In the genomic region with DNA sequence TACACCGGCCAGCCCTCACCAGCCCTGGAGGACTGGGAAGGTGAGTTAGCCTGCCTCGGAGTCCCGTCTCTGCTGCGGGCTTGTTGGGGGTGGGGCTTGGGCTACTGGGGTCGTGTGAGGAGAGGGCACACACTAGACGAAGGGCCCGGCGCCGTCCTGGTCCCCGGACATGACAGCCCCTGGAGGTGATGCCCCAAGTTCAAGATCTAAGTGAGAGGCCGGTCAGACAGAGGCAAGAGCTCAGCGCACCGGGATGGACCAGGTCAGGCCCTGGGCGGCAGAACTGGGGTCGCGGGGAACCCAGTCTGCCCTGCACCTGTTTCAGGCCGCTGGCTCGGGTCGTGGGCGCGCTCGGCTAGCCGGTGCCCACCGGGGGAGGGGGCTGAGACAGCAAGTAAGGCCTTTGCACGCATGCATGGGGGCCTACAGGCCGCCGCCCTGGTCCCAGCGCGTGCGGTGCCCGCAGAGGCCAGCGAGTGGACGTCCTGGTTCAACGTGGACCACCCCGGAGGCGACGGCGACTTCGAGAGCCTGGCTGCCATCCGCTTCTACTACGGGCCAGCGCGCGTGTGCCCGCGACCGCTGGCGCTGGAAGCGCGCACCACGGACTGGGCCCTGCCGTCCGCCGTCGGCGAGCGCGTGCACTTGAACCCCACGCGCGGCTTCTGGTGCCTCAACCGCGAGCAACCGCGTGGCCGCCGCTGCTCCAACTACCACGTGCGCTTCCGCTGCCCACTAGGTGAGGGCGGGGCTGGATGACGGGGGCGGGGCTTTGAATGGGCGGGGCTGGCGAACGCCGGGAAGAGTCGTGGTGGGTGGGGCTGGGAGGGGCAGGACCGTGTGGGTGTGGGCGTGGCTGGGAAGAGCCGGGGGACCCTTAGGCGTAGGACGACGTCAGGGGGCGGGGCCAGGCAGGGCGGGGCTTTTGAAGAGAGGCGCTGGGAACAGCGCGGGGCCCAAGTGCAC, we compare ENCODE assay signal across 8 cellular contexts. TPM values are rescaled to one million over a fixed set of nuclear protein-coding genes. Genes with fewer than 3 reads are reported as not detected.
DNase-seq lines count a peak whose midpoint lies in the region; ATAC-seq and TF ChIP-seq lines count a peak whose summit lies in the region.

No MANE protein-coding gene starts in this region.

- H3K4me1 Mint-ChIP-seq in Caco-2 (ENCODE audit: low read depth, unreplicated experiment), result peaks cover 6% of the 10 kb centered on the region

- H3K27ac Mint-ChIP-seq in Caco-2 (ENCODE audit: unreplicated experiment), result no peak overlapping the region

- H3K9me3 Mint-ChIP-seq in Caco-2 (ENCODE audit: unreplicated experiment), result no peaks in the 10 kb centered on the region

- intact Hi-C loops in A673 (cut with micrococcal nuclease; ENCODE audit: unreplicated experiment), result no loop called here
- intact Hi-C loops in left cardiac atrium (cut with DNase I), result no loop called here
- intact Hi-C loops in Caco-2 (cut with micrococcal nuclease; ENCODE audit: unreplicated experiment), result no loop called here

- no peaks in the 10 kb centered on the region for H3K27me3 ChIP-seq in A673 (replicated peaks; ENCODE audit: insufficient read depth, low read depth, low read length, poor library complexity)
- peaks cover 7% of the 10 kb centered on the region for H3K27me3 ChIP-seq in NT2/D1 (ENCODE audit: insufficient read depth, insufficient read length)
- no peaks in the 10 kb centered on the region for H3K27me3 ChIP-seq in Caco-2 (replicated peaks; ENCODE audit: control insufficient read depth, insufficient read depth, low read length)

- peak; percentile 24 to 50 for ATAC-seq in left cardiac atrium
- no peak for ATAC-seq in HG02840 (IDR thresholded peaks at IDR 0.05; ENCODE audit: low FRiP score, unreplicated experiment)

- DNase-seq in A673 (ENCODE audit: low spot score), result peak; percentile 74
- peak; percentile 68 for DNase-seq in NT2/D1 (ENCODE audit: low read depth, low spot score)
- DNase-seq in activated gamma-delta T cell (lab: John Stamatoyannopoulos, UW), result peak; percentile 45
- DNase-seq in left cardiac atrium, result peak; percentile 76
- peak; percentile 75 to 78 for DNase-seq in stimulated activated CD4-positive, alpha-beta T cell treated with anti-CD3 and anti-CD28 coated beads, Interleukin-15, amount 100 ng/mL, for 48 hours (ENCODE audit: low read depth in 2 of 2)
- no peak for DNase-seq in Caco-2
- no peak for DNase-seq in kidney glomerular epithelial cell (lab: John Stamatoyannopoulos, UW)

- H3K36me3 Mint-ChIP-seq in Caco-2 (ENCODE audit: insufficient read depth, unreplicated experiment), result peaks cover 10% of the 10 kb centered on the region

- POLR2A ChIA-PET in A673 (lab: Charles Lee; ENCODE audit: low non-redundant PET) (no interaction called here), Caco-2 (lab: Charles Lee) (no interaction called here)

- H3K4me3 Mint-ChIP-seq in Caco-2 (ENCODE audit: unreplicated experiment), result no peak overlapping the region

- CTCF ChIA-PET in A673 (lab: Charles Lee) (interaction anchor here (1.0 kb wide), 1 partner anchor 13 kb away, joined by 8 read pairs; no protein-coding TSS in a partner anchor), Caco-2 (lab: Charles Lee) (interaction anchor here (0.7 kb wide), 1 partner anchor 31 kb away, joined by 5 read pairs; no protein-coding TSS in a partner anchor)

- H3K4me3 ChIP-seq in A673 (ENCODE audit: low read depth, low read length, poor library complexity, severe bottlenecking), result no peak overlapping the region
- H3K4me3 ChIP-seq in NT2/D1 (ENCODE audit: insufficient read length, low read depth), result peak overlapping the region; percentile 28
- H3K4me3 ChIP-seq in Caco-2 (ENCODE audit: low read depth, low read length), result no peak overlapping the region

- BruUV-seq in A673 (replicated peaks; lab: Mats Ljungman, UMichigan), result no TSS peak
- no TSS peak for BruUV-seq in Caco-2 (replicated peaks; lab: Mats Ljungman, UMichigan)

- no peak overlapping the region for H3K27ac ChIP-seq in A673 (ENCODE audit: low read depth, low read length, poor library complexity, severe bottlenecking)

- peaks cover 13% of the 10 kb centered on the region for H3K4me1 ChIP-seq in A673 (ENCODE audit: insufficient read depth, low read length, poor library complexity, severe bottlenecking)
- peaks cover 29% of the 10 kb centered on the region for H3K4me1 ChIP-seq in NT2/D1 (ENCODE audit: insufficient read depth, insufficient read length)
- no peaks in the 10 kb centered on the region for H3K4me1 ChIP-seq in Caco-2

- TF ChIP-seq CTCF in A673 (conservative IDR thresholded peaks at IDR 0.05; ENCODE audit: low read depth, low read length) (no peak), Caco-2 (IDR thresholded peaks at IDR 0.05; ENCODE audit: insufficient read depth in 1 of 2, low read depth in 1 of 2, low read length in 1 of 2, severe bottlenecking in 1 of 2, unreplicated experiment in 1 of 2) (no peak)

- peak overlapping the region; percentile 61 for H3K9ac ChIP-seq in NT2/D1 (ENCODE audit: insufficient read length, low read depth)

- H3K27me3 Mint-ChIP-seq in Caco-2 (ENCODE audit: insufficient read depth, unreplicated experiment), result no peaks in the 10 kb centered on the region

- no peaks in the 10 kb centered on the region for H3K36me3 ChIP-seq in A673 (ENCODE audit: insufficient read depth, low read length, poor library complexity, severe bottlenecking)
- peaks cover 31% of the 10 kb centered on the region for H3K36me3 ChIP-seq in NT2/D1 (ENCODE audit: insufficient read depth, insufficient read length, low read length)
- no peaks in the 10 kb centered on the region for H3K36me3 ChIP-seq in Caco-2 (ENCODE audit: control insufficient read depth, insufficient read depth, low read length)

- no peaks in the 10 kb centered on the region for H3K9me3 ChIP-seq in A673 (ENCODE audit: low read depth, low read length, poor library complexity, severe bottlenecking)
- no peaks in the 10 kb centered on the region for H3K9me3 ChIP-seq in NT2/D1 (ENCODE audit: insufficient read depth, low read length)
- H3K9me3 ChIP-seq in Caco-2, result no peaks in the 10 kb centered on the region

RNA-seq across cellular contexts. Expression of a gene that starts 2.0 kb away (rescaled TPM):
- total RNA-seq in A673 (2021) (0.77 and 1.6 TPM in 2 replicates), left cardiac atrium (under 1 TPM; 0.32 to 0.71 TPM), Caco-2 (2022) (1.1 and 1.3 TPM in 2 replicates)

RNA-seq across cellular contexts. Expression of a gene that starts 11.3 kb away (rescaled TPM):
- total RNA-seq in A673 (2021) (8.6 TPM in 2 replicates), left cardiac atrium (1 to 10 TPM; 2.7 to 2.9 TPM), Caco-2 (2022) (6.7 and 8.1 TPM in 2 replicates)

RNA-seq across cellular contexts. Expression of a gene that starts 24.0 kb away (rescaled TPM):
- total RNA-seq in A673 (2021) (421 and 431 TPM in 2 replicates), left cardiac atrium (100 to 1,000 TPM; 850 to 852 TPM), Caco-2 (2022) (345 and 355 TPM in 2 replicates)

RNA-seq across cellular contexts. Expression of a gene that starts 24.7 kb away (rescaled TPM):
- total RNA-seq in A673 (2021), result 2.5 TPM in 2 replicates
- under 1 TPM; 0.50 to 0.88 TPM for total RNA-seq in left cardiac atrium
- 3.1 and 3.8 TPM in 2 replicates for total RNA-seq in Caco-2 (2022)

Comparison
In these comparisons a context has a peak if more than half of its experiments do, and no peak if none do; other contexts are left out.
1. DNase-seq: peak in A673 (single experiment), NT2/D1 (single experiment), activated gamma-delta T cell (single experiment), left cardiac atrium (single experiment) and stimulated activated CD4-positive, alpha-beta T cell treated with anti-CD3 and anti-CD28 coated beads, Interleukin-15, amount 100 ng/mL, for 48 hours (2 of 2); none in Caco-2 (0 of 2) and kidney glomerular epithelial cell (single experiment).